Comparison of ENCODE assay signal across 2 cellular contexts in the genomic region with DNA sequence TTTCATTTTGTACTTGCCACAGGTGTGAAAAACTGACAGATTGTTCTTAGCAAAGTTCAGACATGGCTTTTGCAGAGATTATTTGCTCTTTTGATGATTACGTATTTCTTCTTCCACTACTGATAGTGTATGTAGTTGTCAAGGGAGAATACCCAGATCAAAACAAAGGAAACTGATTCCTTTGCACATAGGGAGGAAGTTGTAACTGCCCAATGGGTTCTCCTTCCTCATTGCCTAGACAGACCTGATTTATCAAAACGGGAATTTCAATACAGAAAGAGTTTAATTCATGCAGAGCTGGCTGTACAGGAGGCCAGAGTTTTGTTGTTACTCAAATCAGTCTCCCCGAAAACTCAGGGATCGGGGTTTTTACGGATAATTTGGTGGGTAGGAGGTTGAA.
TF ChIP-seq lines count a peak whose summit lies in the region.

No MANE protein-coding gene starts in this region.

TF ChIP-seq in SK-N-SH, 30 proteins besides CTCF, POLR2A, EP300 and RAD21 (continued from another document):
- TF ChIP-seq, protein P1, sequence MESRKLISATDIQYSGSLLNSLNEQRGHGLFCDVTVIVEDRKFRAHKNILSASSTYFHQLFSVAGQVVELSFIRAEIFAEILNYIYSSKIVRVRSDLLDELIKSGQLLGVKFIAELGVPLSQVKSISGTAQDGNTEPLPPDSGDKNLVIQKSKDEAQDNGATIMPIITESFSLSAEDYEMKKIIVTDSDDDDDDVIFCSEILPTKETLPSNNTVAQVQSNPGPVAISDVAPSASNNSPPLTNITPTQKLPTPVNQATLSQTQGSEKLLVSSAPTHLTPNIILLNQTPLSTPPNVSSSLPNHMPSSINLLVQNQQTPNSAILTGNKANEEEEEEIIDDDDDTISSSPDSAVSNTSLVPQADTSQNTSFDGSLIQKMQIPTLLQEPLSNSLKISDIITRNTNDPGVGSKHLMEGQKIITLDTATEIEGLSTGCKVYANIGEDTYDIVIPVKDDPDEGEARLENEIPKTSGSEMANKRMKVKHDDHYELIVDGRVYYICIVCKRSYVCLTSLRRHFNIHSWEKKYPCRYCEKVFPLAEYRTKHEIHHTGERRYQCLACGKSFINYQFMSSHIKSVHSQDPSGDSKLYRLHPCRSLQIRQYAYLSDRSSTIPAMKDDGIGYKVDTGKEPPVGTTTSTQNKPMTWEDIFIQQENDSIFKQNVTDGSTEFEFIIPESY (IDR thresholded peaks at IDR 0.05; ENCODE audit: borderline replicate concordance, low read depth) = no peak

TF ChIP-seq in SK-N-SH treated with all-trans-retinoic acid at 6 μM for 48 hours, 23 proteins besides CTCF, POLR2A, EP300 and RAD21 (continued from another document):
- TF ChIP-seq, protein P2, sequence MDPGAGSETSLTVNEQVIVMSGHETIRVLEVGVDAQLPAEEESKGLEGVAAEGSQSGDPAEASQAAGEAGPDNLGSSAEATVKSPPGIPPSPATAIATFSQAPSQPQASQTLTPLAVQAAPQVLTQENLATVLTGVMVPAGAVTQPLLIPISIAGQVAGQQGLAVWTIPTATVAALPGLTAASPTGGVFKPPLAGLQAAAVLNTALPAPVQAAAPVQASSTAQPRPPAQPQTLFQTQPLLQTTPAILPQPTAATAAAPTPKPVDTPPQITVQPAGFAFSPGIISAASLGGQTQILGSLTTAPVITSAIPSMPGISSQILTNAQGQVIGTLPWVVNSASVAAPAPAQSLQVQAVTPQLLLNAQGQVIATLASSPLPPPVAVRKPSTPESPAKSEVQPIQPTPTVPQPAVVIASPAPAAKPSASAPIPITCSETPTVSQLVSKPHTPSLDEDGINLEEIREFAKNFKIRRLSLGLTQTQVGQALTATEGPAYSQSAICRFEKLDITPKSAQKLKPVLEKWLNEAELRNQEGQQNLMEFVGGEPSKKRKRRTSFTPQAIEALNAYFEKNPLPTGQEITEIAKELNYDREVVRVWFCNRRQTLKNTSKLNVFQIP (CRISPR knock-in tag; IDR thresholded peaks at IDR 0.05; ENCODE audit: borderline replicate concordance, low read depth) = no peak
- TF ChIP-seq ZNF8 (CRISPR knock-in tag; IDR thresholded peaks at IDR 0.05) (no peak), TCF4 (CRISPR knock-in tag; IDR thresholded peaks at IDR 0.05; ENCODE audit: borderline replicate concordance) (no peak)
- TF ChIP-seq, protein P3, sequence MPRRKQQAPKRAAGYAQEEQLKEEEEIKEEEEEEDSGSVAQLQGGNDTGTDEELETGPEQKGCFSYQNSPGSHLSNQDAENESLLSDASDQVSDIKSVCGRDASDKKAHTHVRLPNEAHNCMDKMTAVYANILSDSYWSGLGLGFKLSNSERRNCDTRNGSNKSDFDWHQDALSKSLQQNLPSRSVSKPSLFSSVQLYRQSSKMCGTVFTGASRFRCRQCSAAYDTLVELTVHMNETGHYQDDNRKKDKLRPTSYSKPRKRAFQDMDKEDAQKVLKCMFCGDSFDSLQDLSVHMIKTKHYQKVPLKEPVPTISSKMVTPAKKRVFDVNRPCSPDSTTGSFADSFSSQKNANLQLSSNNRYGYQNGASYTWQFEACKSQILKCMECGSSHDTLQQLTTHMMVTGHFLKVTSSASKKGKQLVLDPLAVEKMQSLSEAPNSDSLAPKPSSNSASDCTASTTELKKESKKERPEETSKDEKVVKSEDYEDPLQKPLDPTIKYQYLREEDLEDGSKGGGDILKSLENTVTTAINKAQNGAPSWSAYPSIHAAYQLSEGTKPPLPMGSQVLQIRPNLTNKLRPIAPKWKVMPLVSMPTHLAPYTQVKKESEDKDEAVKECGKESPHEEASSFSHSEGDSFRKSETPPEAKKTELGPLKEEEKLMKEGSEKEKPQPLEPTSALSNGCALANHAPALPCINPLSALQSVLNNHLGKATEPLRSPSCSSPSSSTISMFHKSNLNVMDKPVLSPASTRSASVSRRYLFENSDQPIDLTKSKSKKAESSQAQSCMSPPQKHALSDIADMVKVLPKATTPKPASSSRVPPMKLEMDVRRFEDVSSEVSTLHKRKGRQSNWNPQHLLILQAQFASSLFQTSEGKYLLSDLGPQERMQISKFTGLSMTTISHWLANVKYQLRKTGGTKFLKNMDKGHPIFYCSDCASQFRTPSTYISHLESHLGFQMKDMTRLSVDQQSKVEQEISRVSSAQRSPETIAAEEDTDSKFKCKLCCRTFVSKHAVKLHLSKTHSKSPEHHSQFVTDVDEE (CRISPR knock-in tag; IDR thresholded peaks at IDR 0.05) = no peak
